Comparison of ENCODE assay signal across 1 cellular context in the genomic region with DNA sequence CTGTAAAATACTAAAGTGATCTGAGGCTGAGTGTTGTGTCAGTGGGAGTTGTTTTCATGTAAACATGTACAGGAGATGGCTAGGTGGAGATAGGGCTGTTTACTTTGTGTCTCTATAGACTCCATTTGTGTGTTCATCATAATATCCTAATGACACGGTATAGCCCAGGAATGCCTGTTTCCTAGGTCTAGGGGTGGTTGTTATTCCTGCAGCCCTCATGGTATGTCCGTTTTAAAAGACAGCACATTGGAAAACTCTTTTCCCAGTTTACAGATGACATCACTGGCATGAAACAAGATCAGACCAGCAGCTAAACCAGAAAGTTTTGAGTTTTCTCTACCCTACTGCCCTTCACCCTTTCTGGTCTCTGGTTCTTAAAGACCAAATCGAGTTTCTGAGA.
TF ChIP-seq lines count a peak whose summit lies in the region.

No MANE protein-coding gene starts in this region.

TF ChIP-seq in HepG2, 621 proteins besides CTCF, POLR2A, EP300 and RAD21 (continued from another document):
- TF ChIP-seq ZNF580 (CRISPR knock-in tag; IDR thresholded peaks at IDR 0.05; ENCODE audit: borderline replicate concordance, low read depth) = no peak
- 0 out of 2 replicates have a peak, but pooled peaks have one; percentile 24 for TF ChIP-seq CREB1 (IDR thresholded peaks at IDR 0.05)
- TF ChIP-seq CREB1 (CRISPR knock-in tag; IDR thresholded peaks at IDR 0.05) = no peak
- TF ChIP-seq ZC3H13 (CRISPR knock-in tag; IDR thresholded peaks at IDR 0.05) = no peak
